Comparison of ENCODE assay signal across 12 cellular contexts in the genomic region with DNA sequence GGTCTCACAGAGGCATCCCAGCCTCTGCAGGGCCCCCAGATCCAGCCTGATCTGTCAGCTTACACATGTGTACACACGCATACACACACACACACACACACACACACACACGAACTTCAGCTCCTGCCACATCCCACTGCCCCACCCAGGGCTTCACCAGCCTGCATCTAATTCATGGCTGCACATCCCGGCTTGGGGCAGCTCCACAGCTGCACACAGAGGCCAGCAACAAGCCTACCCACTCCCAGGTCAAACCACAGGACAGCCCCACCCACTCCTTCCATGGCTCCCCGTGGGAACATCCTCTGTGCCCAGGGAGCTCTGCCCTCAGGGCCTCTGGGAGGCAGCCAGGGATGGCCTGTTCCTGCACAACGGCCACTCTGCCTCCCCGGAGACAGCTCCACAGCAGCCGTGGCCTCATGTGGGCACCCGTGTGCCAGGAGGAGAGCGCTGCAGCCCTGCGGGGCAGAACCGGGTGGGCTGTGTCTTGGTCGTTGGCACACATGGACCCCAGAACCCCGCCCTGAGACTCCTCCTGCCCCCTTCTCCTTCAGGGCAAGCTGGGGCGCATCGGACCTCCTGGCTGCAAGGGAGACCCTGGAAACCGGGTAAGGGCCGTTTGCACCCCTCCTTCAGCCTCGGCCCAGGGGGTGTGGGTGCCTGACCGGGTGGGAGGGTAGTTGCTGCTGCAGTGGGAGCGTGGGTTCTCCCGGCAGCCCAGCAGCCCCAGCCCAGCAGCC. TPM values are rescaled to one million over a fixed set of nuclear protein-coding genes. Genes with fewer than 3 reads are reported as not detected.
DNase-seq lines count a peak whose midpoint lies in the region; ATAC-seq, FAIRE-seq and TF ChIP-seq lines count a peak whose summit lies in the region.
"Had no signal": no experiment of that assay in that cellular context is flagged by ENCODE, and none has a peak within 500 bp of the region (broad histone marks: within the 10 kb centered on the region; RNA-seq: fewer than 3 reads in every experiment).

No MANE protein-coding gene starts in this region.

- no peak for TF ChIP-seq POLR2A in GM12892 (IDR thresholded peaks at IDR 0.05; ENCODE audit: low read depth, low read length)

- H2AFZ ChIP-seq in smooth muscle cell (ENCODE audit: low read depth), result no peak overlapping the region

- H3K4me3 ChIP-seq in SJCRH30 (no peak overlapping the region), smooth muscle cell (no peak overlapping the region)
- H3K4me3 ChIP-seq: psoas muscle had no signal

- H3K79me2 ChIP-seq in smooth muscle cell (ENCODE audit: low read depth), result peaks cover 87% of the 10 kb centered on the region

- 92% methylated on average over 20 of the region's 21 CpGs for WGBS in smooth muscle cell (ENCODE audit: low lambda C conversion rate)

- no peaks in the 10 kb centered on the region for H3K36me3 ChIP-seq in SJCRH30
- H3K36me3 ChIP-seq in smooth muscle cell (ENCODE audit: low read depth), result peaks cover 13% of the 10 kb centered on the region

- intact Hi-C loops in left cardiac atrium (cut with DNase I), result no loop called here

- TF ChIP-seq CTCF in smooth muscle cell (IDR thresholded peaks at IDR 0.05; ENCODE audit: borderline replicate concordance, insufficient read depth, poor library complexity, severe bottlenecking), result no peak

- H3K9me3 ChIP-seq in SJCRH30 (replicated peaks) (no peaks in the 10 kb centered on the region), smooth muscle cell (replicated peaks; ENCODE audit: low read depth) (no peaks in the 10 kb centered on the region)
- H3K9me3 ChIP-seq: psoas muscle had no signal

- H3F3A ChIP-seq in smooth muscle cell (ENCODE audit: low read depth), result peaks cover 61% of the 10 kb centered on the region

- H3K4me2 ChIP-seq in smooth muscle cell, result no peak overlapping the region

- H3K27me3 ChIP-seq in SJCRH30, result no peaks in the 10 kb centered on the region
- no peaks in the 10 kb centered on the region for H3K27me3 ChIP-seq in smooth muscle cell (ENCODE audit: low read depth)

- no peak for FAIRE-seq in GM12892 (lab: Jason Lieb, UNC)

- DNase-seq in GM12892 (ENCODE audit: insufficient read length), result peak; percentile 13
- peak; percentile 11 to 14 for DNase-seq in SJCRH30
- peak; percentile 18 for DNase-seq in left cardiac atrium
- DNase-seq in smooth muscle cell (lab: John Stamatoyannopoulos, UW; ENCODE audit: unreplicated experiment), result no peak
- no peak for DNase-seq in NCI-H69 (lab: John Stamatoyannopoulos, UW)
- no peak for DNase-seq in pons (ENCODE audit: low spot score)
- no peak for DNase-seq in NAMALWA (ENCODE audit: low spot score)
- DNase-seq: effector memory CD4-positive, alpha-beta T cell; immature natural killer cell; NCI-H1092 treated with DMSO at 0.1 percent for 48 hours had no signal

- H3K27ac ChIP-seq in SJCRH30, result no peak overlapping the region
- peak overlapping the region; percentile 54 for H3K27ac ChIP-seq in smooth muscle cell (ENCODE audit: low read depth)
- H3K27ac ChIP-seq: psoas muscle had no signal

- peaks cover 100% of the 10 kb centered on the region for H4K20me1 ChIP-seq in smooth muscle cell (ENCODE audit: low read depth)

- H3K4me1 ChIP-seq in SJCRH30 (no peaks in the 10 kb centered on the region), smooth muscle cell (ENCODE audit: low read depth) (no peaks in the 10 kb centered on the region)
- H3K4me1 ChIP-seq: psoas muscle had no signal

- H3K9ac ChIP-seq in smooth muscle cell (ENCODE audit: low read depth), result no peak overlapping the region

- no peak for ATAC-seq in left cardiac atrium
- ATAC-seq: HCT116, psoas muscle had no signal

RNA-seq across cellular contexts. Expression of gene COL6A2, which starts 19.1 kb away (rescaled TPM):
- polyA plus RNA-seq in GM12892 (2012; ENCODE audit: missing spikeins), result 0.28 TPM
- 1.1 TPM in 2 replicates for total RNA-seq in SJCRH30 (2014; rRNA removed; shearing (Covaris generic))
- total RNA-seq in left cardiac atrium (100 to 1,000 TPM; 330 to 350 TPM), smooth muscle cell (1,570 and 1,698 TPM in 2 replicates)
- 2,969 and 4,089 TPM in 2 replicates for polyA plus RNA-seq in smooth muscle cell

RNA-seq across cellular contexts. Expression of gene FTCD, which starts 38.4 kb away (rescaled TPM):
- polyA plus RNA-seq in GM12892 (2012; ENCODE audit: missing spikeins), result 1.3 TPM
- not detected in 2 replicates for total RNA-seq in SJCRH30 (2014; rRNA removed; shearing (Covaris generic))
- total RNA-seq in left cardiac atrium (1 to 10 TPM in 1 of 2 donors, under 1 TPM in 1; 0.68 to 1.6 TPM), smooth muscle cell (1.3 and 4.1 TPM in 2 replicates)
- 15.2 and 18.0 TPM in 2 replicates for polyA plus RNA-seq in smooth muscle cell
- polyA plus RNA-seq: immature natural killer cell had no signal

Comparison
In these comparisons a context has a peak if more than half of its experiments do, and no peak if none do; other contexts are left out.
1. DNase-seq: peak in GM12892 (single experiment), SJCRH30 (2 of 2) and left cardiac atrium (single experiment); none in smooth muscle cell (single experiment), NCI-H69 (single experiment), pons (single experiment) and NAMALWA (single experiment).
2. RNA of gene COL6A2, which starts 19.1 kb away (total RNA-seq): 1,570 to 1,698 TPM in smooth muscle cell and 330 to 350 TPM in left cardiac atrium; 1.1 TPM in SJCRH30; every median in the first group is over 100 times any median in the second.